Comparison of ENCODE assay signal across 4 cellular contexts in the genomic region with DNA sequence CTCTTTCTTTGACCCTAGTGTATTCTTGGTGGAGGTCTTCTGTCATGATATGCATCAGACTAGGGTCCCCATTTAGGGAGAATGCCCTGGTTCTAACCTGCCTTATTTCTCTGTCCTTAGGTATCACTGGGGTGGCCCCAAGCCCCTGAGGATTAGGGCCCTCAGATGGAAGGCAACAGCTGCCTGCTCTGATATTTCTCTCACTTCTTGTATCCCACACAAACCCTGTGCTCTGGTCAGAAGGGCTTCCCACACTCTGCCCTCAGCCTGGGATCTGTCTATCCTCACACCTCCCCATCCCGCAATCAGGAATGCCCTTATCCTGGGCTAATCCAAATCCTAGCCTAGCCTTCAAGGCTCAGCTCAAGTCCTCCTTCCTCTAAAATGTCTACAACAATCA.
"Had no signal": no experiment of that assay in that cellular context is flagged by ENCODE, and none has a peak within 500 bp of the region (broad histone marks: within the 10 kb centered on the region; RNA-seq: fewer than 3 reads in every experiment).

No MANE protein-coding gene starts in this region.

- H3K4me2 ChIP-seq: GM23338 had no signal

- DNase-seq: H9, HCEC 1CT had no signal

- H3K9me3 Mint-ChIP-seq: GM23338, H9 had no signal

- H3K4me3 Mint-ChIP-seq: GM23338, H9 had no signal

- H3K4me1 Mint-ChIP-seq: GM23338, H9 had no signal

- H2AFZ ChIP-seq: GM23338 had no signal

- H3K27ac Mint-ChIP-seq: GM23338 had no signal

- H3K4me3 ChIP-seq: GM23338, K562 had no signal

- ATAC-seq: GM23338, K562 had no signal
